ENCODE assay signal across 18 cellular contexts in the genomic region with DNA sequence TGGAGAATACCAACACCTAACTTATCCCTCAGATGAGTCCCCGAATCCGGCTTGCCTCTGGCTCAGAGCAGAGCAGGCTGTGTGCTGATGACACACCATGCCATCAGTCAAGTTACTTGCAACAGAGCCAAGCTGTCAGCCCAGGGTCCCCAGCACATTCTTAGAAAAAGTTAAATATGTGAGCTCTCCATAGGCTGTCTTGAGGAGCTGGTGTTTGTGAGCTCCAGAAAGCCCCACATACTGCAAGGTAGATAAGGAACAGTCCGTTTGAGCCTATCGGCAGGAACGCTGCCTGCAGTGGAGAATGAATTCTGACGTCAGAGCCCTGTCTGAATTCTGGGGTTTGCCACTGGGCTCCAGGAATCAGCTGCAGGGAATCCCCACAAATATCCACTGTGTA. TPM values are rescaled to one million over a fixed set of nuclear protein-coding genes. Genes with fewer than 3 reads are reported as not detected.
DNase-seq lines count a peak whose midpoint lies in the region; ATAC-seq, FAIRE-seq and TF ChIP-seq lines count a peak whose summit lies in the region.
"Had no signal": no experiment of that assay in that cellular context is flagged by ENCODE, and none has a peak within 500 bp of the region (broad histone marks: within the 10 kb centered on the region; RNA-seq: fewer than 3 reads in every experiment).

No MANE protein-coding gene starts in this region.

- peaks cover 45% of the 10 kb centered on the region for H3K36me3 Mint-ChIP-seq in CD8-positive, alpha-beta T cell
- peaks cover 5% of the 10 kb centered on the region for H3K36me3 Mint-ChIP-seq in neural progenitor cell
- no peaks in the 10 kb centered on the region for H3K36me3 Mint-ChIP-seq in natural killer cell

- no peak for FAIRE-seq in small intestine (lab: Jason Lieb, UNC)
- FAIRE-seq: G401.6 had no signal

- no peak for TF ChIP-seq CTCF in CD8-positive, alpha-beta T cell (IDR thresholded peaks at IDR 0.05)
- TF ChIP-seq CTCF in fibroblast of lung (conservative IDR thresholded peaks at IDR 0.05 in 1 of 2, IDR thresholded peaks at IDR 0.05 in 1 of 2; ENCODE audit: low read depth in 1 of 2, low read length in 2 of 2) (peak; percentile 13 to 34), neural progenitor cell (IDR thresholded peaks at IDR 0.05) (no peak), natural killer cell (IDR thresholded peaks at IDR 0.05) (no peak)

- intact Hi-C loops in CD8-positive, alpha-beta T cell (cut with DNase I, micrococcal nuclease) = loop anchor here in 1 of 2 experiments (10.0 kb wide), 1 partner anchor 407 kb away; the partner anchor contains the start of gene CACUL1
- intact Hi-C loops in natural killer cell (cut with micrococcal nuclease) = no loop called here

- H3K27me3 Mint-ChIP-seq in CD8-positive, alpha-beta T cell (ENCODE audit: low read depth) = no peaks in the 10 kb centered on the region
- peaks cover 2% of the 10 kb centered on the region for H3K27me3 Mint-ChIP-seq in neural progenitor cell (ENCODE audit: insufficient read depth, low read depth)
- H3K27me3 Mint-ChIP-seq in natural killer cell (ENCODE audit: low read depth in 2 of 2) = no peaks in the 10 kb centered on the region

- no peak for DNase-seq in CD8-positive, alpha-beta T cell
- DNase-seq in RKO (ENCODE audit: low spot score) (peak; percentile 84), fibroblast of lung (ENCODE audit: low read depth in 2 of 2) (peak; percentile 59 to 75), neural progenitor cell (ENCODE audit: low spot score) (no peak), small intestine (no peak), natural killer cell (no peak)
- DNase-seq in NK-92 treated with Interleukin-12 subunit alpha and Interleukin-12 subunit beta, amount 100 ng/mL, for 24 hours (lab: John Stamatoyannopoulos, UW) = no peak
- DNase-seq in activated effector memory CD4-positive, alpha-beta T cell treated with anti-CD3 and anti-CD28 coated beads, Interleukin-2, amount 50 U/mL, for 16 hours = no peak
- DNase-seq: effector memory CD4-positive, alpha-beta T cell; HFFc6; hippocampal formation; lower lobe of right lung; NCI-H1694; NCI-H82 had no signal

- peaks cover 18% of the 10 kb centered on the region for H3K4me1 ChIP-seq in CD8-positive, alpha-beta T cell (ENCODE audit: insufficient read depth, low read length)
- peaks cover 4% of the 10 kb centered on the region for H3K4me1 ChIP-seq in fibroblast of lung (ENCODE audit: control insufficient read depth, extremely low read depth, insufficient read depth, low read length)
- H3K4me1 ChIP-seq in neural progenitor cell = peaks cover 11% of the 10 kb centered on the region
- peaks cover 0 to 2% of the 10 kb centered on the region in 2 donors for H3K4me1 ChIP-seq in small intestine (ENCODE audit: control insufficient read depth in 2 of 2, insufficient read depth in 1 of 2, low read depth in 1 of 2, low read length in 1 of 2)

- H3K9ac ChIP-seq in fibroblast of lung (ENCODE audit: insufficient read depth, low read length) = no peak overlapping the region
- peak overlapping the region; percentile 42 for H3K9ac ChIP-seq in neural progenitor cell

- no peak for ATAC-seq in CD8-positive, alpha-beta T cell
- ATAC-seq in natural killer cell = no peak
- ATAC-seq: activated CD4-positive, CD25-positive, alpha-beta regulatory T cell treated with anti-CD3 and anti-CD28 coated beads, Interleukin-2, amount 50 U/mL, for 24 hours; lower lobe of right lung; stimulated activated effector memory CD8-positive, alpha-beta T cell treated with anti-CD3 and anti-CD28 coated beads, Interleukin-12 subunit alpha, Interleukin-12 subunit beta, amount 100 ng/mL, for 72 hours had no signal

- H2AFZ ChIP-seq in fibroblast of lung (ENCODE audit: low read length) (no peak overlapping the region), neural progenitor cell (replicated peaks) (no peak overlapping the region)

- no peak overlapping the region for H3K4me3 ChIP-seq in CD8-positive, alpha-beta T cell (ENCODE audit: low read depth, low read length)
- H3K4me3 ChIP-seq in fibroblast of lung (replicated peaks in 1 of 4; ENCODE audit: control extremely low read depth in 1 of 4, insufficient read depth in 1 of 4, low read depth in 3 of 4, low read length in 4 of 4) (no peak overlapping the region), neural progenitor cell (no peak overlapping the region), small intestine (ENCODE audit: low read depth in 1 of 2, low read length in 2 of 2) (no peak overlapping the region)
- H3K4me3 ChIP-seq: ascending aorta, lower lobe of right lung had no signal

- peak overlapping the region; percentile 66 for H3K27ac Mint-ChIP-seq in CD8-positive, alpha-beta T cell
- H3K27ac Mint-ChIP-seq in neural progenitor cell = no peak overlapping the region
- H3K27ac Mint-ChIP-seq in natural killer cell = no peak overlapping the region
- H3K27ac Mint-ChIP-seq: HFFc6; stimulated activated effector memory CD8-positive, alpha-beta T cell treated with anti-CD3 and anti-CD28 coated beads, Interleukin-12 subunit alpha, Interleukin-12 subunit beta, amount 100 ng/mL, for 72 hours had no signal

- no peak overlapping the region for H3K4me3 Mint-ChIP-seq in CD8-positive, alpha-beta T cell
- H3K4me3 Mint-ChIP-seq in neural progenitor cell (no peak overlapping the region), natural killer cell (no peak overlapping the region)
- H3K4me3 Mint-ChIP-seq: HFFc6; stimulated activated effector memory CD8-positive, alpha-beta T cell treated with anti-CD3 and anti-CD28 coated beads, Interleukin-12 subunit alpha, Interleukin-12 subunit beta, amount 100 ng/mL, for 72 hours had no signal

- H3K27ac ChIP-seq in CD8-positive, alpha-beta T cell (ENCODE audit: low read depth, low read length) = no peak overlapping the region
- H3K27ac ChIP-seq in fibroblast of lung (ENCODE audit: insufficient read depth, low read length) (no peak overlapping the region), neural progenitor cell (no peak overlapping the region), small intestine (ENCODE audit: low read depth in 1 of 2, low read length in 1 of 2) (no peak overlapping the region)
- H3K27ac ChIP-seq: ascending aorta, lower lobe of right lung had no signal

- no peaks in the 10 kb centered on the region for H3K27me3 ChIP-seq in CD8-positive, alpha-beta T cell (ENCODE audit: insufficient read depth, low read length)
- H3K27me3 ChIP-seq in fibroblast of lung (ENCODE audit: control insufficient read depth, insufficient read depth, low read length) (no peaks in the 10 kb centered on the region), neural progenitor cell (no peaks in the 10 kb centered on the region), small intestine (ENCODE audit: control insufficient read depth in 2 of 2, insufficient read depth in 2 of 2, low read length in 2 of 2) (no peaks in the 10 kb centered on the region)
- H3K27me3 ChIP-seq: ascending aorta had no signal

- H3K79me2 ChIP-seq in fibroblast of lung (ENCODE audit: control insufficient read depth, insufficient read depth, low read length) (no peaks in the 10 kb centered on the region), neural progenitor cell (ENCODE audit: low read depth) (no peaks in the 10 kb centered on the region)

- H3K9me3 ChIP-seq in CD8-positive, alpha-beta T cell (ENCODE audit: low read length) = no peaks in the 10 kb centered on the region
- H3K9me3 ChIP-seq in fibroblast of lung (ENCODE audit: control insufficient read depth, insufficient read depth, low read depth, low read length) (no peaks in the 10 kb centered on the region), neural progenitor cell (ENCODE audit: low read depth) (no peaks in the 10 kb centered on the region), small intestine (ENCODE audit: control insufficient read depth, low read depth) (no peaks in the 10 kb centered on the region)
- H3K9me3 ChIP-seq: ascending aorta, lower lobe of right lung had no signal

- H3K36me3 ChIP-seq in CD8-positive, alpha-beta T cell (ENCODE audit: insufficient read depth, low read length) = peaks cover 11% of the 10 kb centered on the region
- no peaks in the 10 kb centered on the region for H3K36me3 ChIP-seq in fibroblast of lung (ENCODE audit: control insufficient read depth, insufficient read depth, low read length)
- no peaks in the 10 kb centered on the region for H3K36me3 ChIP-seq in neural progenitor cell
- H3K36me3 ChIP-seq in small intestine (ENCODE audit: control insufficient read depth in 2 of 2, insufficient read depth in 2 of 2, low read length in 2 of 2) = peaks cover 5 to 7% of the 10 kb centered on the region in 2 donors

- peaks cover 28% of the 10 kb centered on the region for H3K4me1 Mint-ChIP-seq in CD8-positive, alpha-beta T cell (ENCODE audit: low read depth)
- H3K4me1 Mint-ChIP-seq in neural progenitor cell = peaks cover 13% of the 10 kb centered on the region
- peaks cover 10 to 15% of the 10 kb centered on the region in 2 donors for H3K4me1 Mint-ChIP-seq in natural killer cell

- H3F3A ChIP-seq in neural progenitor cell (ENCODE audit: low read depth) = peaks cover 10% of the 10 kb centered on the region

- H4K20me1 ChIP-seq in fibroblast of lung (ENCODE audit: control insufficient read depth, extremely low read depth, insufficient read depth, low read length) (no peaks in the 10 kb centered on the region), neural progenitor cell (ENCODE audit: low read depth) (peaks cover 5% of the 10 kb centered on the region)

- WGBS in small intestine, 3 donors = 72 to 78% (median 73%) methylated on average over 6 of the region's 6 CpGs

- CTCF ChIA-PET in CD8-positive, alpha-beta T cell (lab: Charles Lee) = interaction anchor here (0.9 to 1.8 kb wide), 4 partner anchors 15 to 48 kb away, joined by 3 to 6 read pairs (median 4); no protein-coding TSS in a partner anchor

- H3K4me2 ChIP-seq in fibroblast of lung (ENCODE audit: extremely low read depth, insufficient read depth, low read length) (no peak overlapping the region), neural progenitor cell (no peak overlapping the region)

- POLR2A ChIA-PET in CD8-positive, alpha-beta T cell (lab: Charles Lee) = no interaction called here

- H3K9me3 Mint-ChIP-seq in CD8-positive, alpha-beta T cell = no peaks in the 10 kb centered on the region
- H3K9me3 Mint-ChIP-seq in neural progenitor cell (no peaks in the 10 kb centered on the region), natural killer cell (no peaks in the 10 kb centered on the region)
- H3K9me3 Mint-ChIP-seq: HFFc6; stimulated activated effector memory CD8-positive, alpha-beta T cell treated with anti-CD3 and anti-CD28 coated beads, Interleukin-12 subunit alpha, Interleukin-12 subunit beta, amount 100 ng/mL, for 72 hours had no signal

RNA-seq across cellular contexts. Expression of gene SFXN4, which starts 3.8 kb away (rescaled TPM):
- total RNA-seq in CD8-positive, alpha-beta T cell = 10 to 100 TPM; 10.5 to 10.8 TPM
- total RNA-seq in fibroblast of lung = 17.7 TPM in 2 replicates
- polyA plus RNA-seq in fibroblast of lung = 10.3 and 18.1 TPM in 2 replicates
- polyA plus RNA-seq in fibroblast of lung (2012) = 8.6 and 15.0 TPM in 2 replicates
- 1.8 and 4.2 TPM in 2 replicates for polyA minus RNA-seq in fibroblast of lung (ENCODE audit: low replicate concordance)
- total RNA-seq in neural progenitor cell (ENCODE audit: low replicate concordance) = 13.2 and 16.7 TPM in 2 replicates
- 10 to 100 TPM; 54.3 to 63.7 (median 54.6) TPM for polyA plus RNA-seq in small intestine
- 10 to 100 TPM in 1 of 3 donors, 1 to 10 TPM in 2; 5.5 to 13.7 (median 8.1) TPM for total RNA-seq in natural killer cell

RNA-seq across cellular contexts. Expression of gene PRDX3, which starts 16.9 kb away (rescaled TPM):
- 10 to 100 TPM in 1 of 2 experiments, 1 to 10 TPM in 1; 7.6 to 11.7 TPM for total RNA-seq in CD8-positive, alpha-beta T cell
- total RNA-seq in fibroblast of lung (144 and 287 TPM in 2 replicates), neural progenitor cell (ENCODE audit: low replicate concordance) (338 and 405 TPM in 2 replicates), natural killer cell (10 to 100 TPM; 12.5 to 17.4 (median 15.3) TPM)
- polyA plus RNA-seq in fibroblast of lung (303 and 333 TPM in 2 replicates), small intestine (100 to 1,000 TPM; 134 to 222 (median 201) TPM)
- polyA plus RNA-seq in fibroblast of lung (2012) = 166 and 194 TPM in 2 replicates
- polyA minus RNA-seq in fibroblast of lung (ENCODE audit: low replicate concordance) = 141 and 268 TPM in 2 replicates

RNA-seq across cellular contexts. Expression of gene GRK5, which starts 45.7 kb away (rescaled TPM):
- total RNA-seq in CD8-positive, alpha-beta T cell = 10 to 100 TPM; 15.6 to 16.2 TPM
- total RNA-seq in fibroblast of lung (19.0 and 24.1 TPM in 2 replicates), neural progenitor cell (ENCODE audit: low replicate concordance) (4.3 and 6.2 TPM in 2 replicates), natural killer cell (10 to 100 TPM; 37.6 to 54.3 (median 47.9) TPM)
- polyA plus RNA-seq in fibroblast of lung (26.9 and 90.3 TPM in 2 replicates), small intestine (10 to 100 TPM; 24.4 to 50.5 (median 27.7) TPM)
- 30.0 and 94.7 TPM in 2 replicates for polyA plus RNA-seq in fibroblast of lung (2012)
- 28.8 and 64.8 TPM in 2 replicates for polyA minus RNA-seq in fibroblast of lung (ENCODE audit: low replicate concordance)

RNA-seq across cellular contexts. Expression of gene DENND10, which starts 57.8 kb away (rescaled TPM):
- total RNA-seq in CD8-positive, alpha-beta T cell = 10 to 100 TPM; 28.8 to 30.5 TPM
- total RNA-seq in fibroblast of lung (79.1 and 116 TPM in 2 replicates), neural progenitor cell (ENCODE audit: low replicate concordance) (93.0 and 112 TPM in 2 replicates), natural killer cell (10 to 100 TPM; 24.0 to 42.4 (median 33.9) TPM)
- polyA plus RNA-seq in fibroblast of lung (92.4 and 125 TPM in 2 replicates), small intestine (10 to 100 TPM; 20.3 to 32.4 (median 29.2) TPM)
- polyA plus RNA-seq in fibroblast of lung (2012) = 50.2 and 61.6 TPM in 2 replicates
- polyA minus RNA-seq in fibroblast of lung (ENCODE audit: low replicate concordance) = 33.5 and 41.7 TPM in 2 replicates

Comparison
In these comparisons a context has a peak if more than half of its experiments do, and no peak if none do; other contexts are left out.
1. DNase-seq: peak in RKO (single experiment) and fibroblast of lung (2 of 2); none in CD8-positive, alpha-beta T cell (0 of 7), neural progenitor cell (single experiment), NK-92 treated with Interleukin-12 subunit alpha and Interleukin-12 subunit beta, amount 100 ng/mL, for 24 hours (single experiment), activated effector memory CD4-positive, alpha-beta T cell treated with anti-CD3 and anti-CD28 coated beads, Interleukin-2, amount 50 U/mL, for 16 hours (single experiment), small intestine (single experiment) and natural killer cell (single experiment).
2. CTCF ChIP-seq: peak in fibroblast of lung (2 of 2); none in CD8-positive, alpha-beta T cell (single experiment), neural progenitor cell (single experiment) and natural killer cell (single experiment).